Comparison of ENCODE assay signal across 1 cellular context in the genomic region with DNA sequence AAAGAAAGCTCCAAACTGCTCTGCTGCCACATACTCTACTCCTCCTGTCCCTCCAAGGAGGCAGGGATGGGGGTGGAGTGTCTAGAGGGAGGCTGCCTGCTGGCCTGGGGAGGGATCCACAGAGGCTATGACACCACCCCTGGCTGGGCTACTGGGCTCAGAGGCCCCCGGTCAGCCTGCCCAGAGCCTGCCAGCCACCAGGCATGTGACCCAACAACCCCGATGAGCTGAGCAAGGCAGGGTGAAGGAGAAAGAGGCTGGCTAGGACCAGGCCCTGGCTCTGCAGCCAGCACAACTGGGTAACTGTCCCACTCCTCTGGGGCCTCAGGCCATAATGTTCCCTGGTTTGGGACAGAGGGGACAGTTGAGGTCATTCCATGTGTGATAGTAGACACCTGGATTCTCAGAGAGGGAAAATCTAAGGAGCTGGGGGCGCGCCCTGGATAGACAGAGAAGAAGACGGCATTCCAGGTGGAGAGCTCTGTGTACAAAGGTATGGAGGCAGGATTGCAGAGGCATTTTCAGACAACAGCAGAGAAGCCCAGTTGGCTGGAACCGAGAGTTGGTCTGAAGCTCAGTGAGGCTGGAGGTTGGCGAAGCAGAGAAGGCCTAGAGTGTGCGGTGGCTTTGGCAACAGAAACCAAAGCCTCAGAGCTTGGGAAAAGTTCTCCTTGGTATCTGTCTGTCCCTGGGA.
TF ChIP-seq lines count a peak whose summit lies in the region.

No MANE protein-coding gene starts in this region.

TF ChIP-seq in K562, 482 proteins besides CTCF, POLR2A, EP300 and RAD21:
- no peak for TF ChIP-seq ZFP36 (IDR thresholded peaks at IDR 0.05; ENCODE audit: low read depth, low read length, partially characterized antibody)
- no peak for TF ChIP-seq MIER1 (IDR thresholded peaks at IDR 0.05; ENCODE audit: low read depth)
- no peak for TF ChIP-seq HIVEP1 (CRISPR knock-in tag; IDR thresholded peaks at IDR 0.05)
- TF ChIP-seq CBX3 (IDR thresholded peaks at IDR 0.05; ENCODE audit: borderline replicate concordance in 1 of 2, low read length in 2 of 2), result no peak
- TF ChIP-seq RAD51 (IDR thresholded peaks at IDR 0.05; ENCODE audit: borderline replicate concordance, low read depth), result no peak
- no peak for TF ChIP-seq SIN3B (IDR thresholded peaks at IDR 0.05; ENCODE audit: low read depth)
- no peak for TF ChIP-seq PURB (CRISPR knock-in tag; IDR thresholded peaks at IDR 0.05; ENCODE audit: low read depth)
- no peak for TF ChIP-seq NEUROD1 (IDR thresholded peaks at IDR 0.05; ENCODE audit: borderline replicate concordance, low read depth, low read length, partially characterized antibody)
- no peak for TF ChIP-seq ZNF23 (CRISPR knock-in tag; IDR thresholded peaks at IDR 0.05)
- TF ChIP-seq, protein P1, sequence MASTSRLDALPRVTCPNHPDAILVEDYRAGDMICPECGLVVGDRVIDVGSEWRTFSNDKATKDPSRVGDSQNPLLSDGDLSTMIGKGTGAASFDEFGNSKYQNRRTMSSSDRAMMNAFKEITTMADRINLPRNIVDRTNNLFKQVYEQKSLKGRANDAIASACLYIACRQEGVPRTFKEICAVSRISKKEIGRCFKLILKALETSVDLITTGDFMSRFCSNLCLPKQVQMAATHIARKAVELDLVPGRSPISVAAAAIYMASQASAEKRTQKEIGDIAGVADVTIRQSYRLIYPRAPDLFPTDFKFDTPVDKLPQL (IDR thresholded peaks at IDR 0.05; ENCODE audit: extremely low read depth, insufficient read length), result no peak
- no peak for TF ChIP-seq KAT7 (CRISPR knock-in tag; IDR thresholded peaks at IDR 0.05; ENCODE audit: borderline replicate concordance)
- TF ChIP-seq, protein P2, sequence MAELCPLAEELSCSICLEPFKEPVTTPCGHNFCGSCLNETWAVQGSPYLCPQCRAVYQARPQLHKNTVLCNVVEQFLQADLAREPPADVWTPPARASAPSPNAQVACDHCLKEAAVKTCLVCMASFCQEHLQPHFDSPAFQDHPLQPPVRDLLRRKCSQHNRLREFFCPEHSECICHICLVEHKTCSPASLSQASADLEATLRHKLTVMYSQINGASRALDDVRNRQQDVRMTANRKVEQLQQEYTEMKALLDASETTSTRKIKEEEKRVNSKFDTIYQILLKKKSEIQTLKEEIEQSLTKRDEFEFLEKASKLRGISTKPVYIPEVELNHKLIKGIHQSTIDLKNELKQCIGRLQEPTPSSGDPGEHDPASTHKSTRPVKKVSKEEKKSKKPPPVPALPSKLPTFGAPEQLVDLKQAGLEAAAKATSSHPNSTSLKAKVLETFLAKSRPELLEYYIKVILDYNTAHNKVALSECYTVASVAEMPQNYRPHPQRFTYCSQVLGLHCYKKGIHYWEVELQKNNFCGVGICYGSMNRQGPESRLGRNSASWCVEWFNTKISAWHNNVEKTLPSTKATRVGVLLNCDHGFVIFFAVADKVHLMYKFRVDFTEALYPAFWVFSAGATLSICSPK (IDR thresholded peaks at IDR 0.05; ENCODE audit: borderline replicate concordance), result no peak
- no peak for TF ChIP-seq ZFP30 (CRISPR knock-in tag; IDR thresholded peaks at IDR 0.05; ENCODE audit: borderline replicate concordance)
- TF ChIP-seq SRSF3 (IDR thresholded peaks at IDR 0.05; ENCODE audit: insufficient read depth, low read length), result no peak
- TF ChIP-seq NR3C1 (CRISPR knock-in tag; IDR thresholded peaks at IDR 0.05), result no peak
TF ChIP-seq in K562: peak in this region for 0.
